ENCODE assay signal across 24 cellular contexts in the genomic region with DNA sequence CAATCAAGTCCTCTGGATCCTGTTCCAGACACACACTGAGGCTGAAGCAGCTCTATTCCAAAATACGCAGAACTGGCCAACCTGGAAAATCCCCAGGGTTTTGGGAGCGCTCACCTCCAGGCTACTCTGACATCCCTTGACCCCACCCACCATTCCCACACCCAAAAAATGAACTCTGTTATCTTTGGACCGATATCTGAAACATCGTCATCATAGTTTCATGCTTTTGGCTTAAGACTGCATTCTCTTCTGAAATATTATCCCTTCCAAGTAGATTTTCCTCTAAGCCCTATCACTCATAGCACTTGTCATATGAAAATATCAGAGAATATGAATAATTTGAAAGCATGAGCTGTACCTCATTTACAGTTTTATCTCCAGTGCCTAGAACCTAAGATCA. TPM values are rescaled to one million over a fixed set of nuclear protein-coding genes. Genes with fewer than 3 reads are reported as not detected.
DNase-seq lines count a peak whose midpoint lies in the region; ATAC-seq, FAIRE-seq and TF ChIP-seq lines count a peak whose summit lies in the region.
"Had no signal": no experiment of that assay in that cellular context is flagged by ENCODE, and none has a peak within 500 bp of the region (broad histone marks: within the 10 kb centered on the region; RNA-seq: fewer than 3 reads in every experiment).

No MANE protein-coding gene starts in this region.

- 21% methylated on average over 4 of the region's 4 CpGs for WGBS in HepG2 (ENCODE audit: low lambda C conversion rate)
- 67% methylated on average over 3 of the region's 4 CpGs for WGBS in right lobe of liver (ENCODE audit: insufficient coverage, low coverage, low lambda C conversion rate, missing lambda C conversion rate)

- H3K4me3 ChIP-seq in HepG2 (replicated peaks in 1 of 3; ENCODE audit: insufficient read depth in 1 of 3, low read depth in 2 of 3, low read length in 3 of 3) (no peak overlapping the region), right lobe of liver (no peak overlapping the region), fibroblast of the aortic adventitia (ENCODE audit: low read depth, low read length) (no peak overlapping the region)
- H3K4me3 ChIP-seq: A549; BLaER1 treated with 17β-estradiol and CSF1 and Interleukin-3, amounts not matched to agents 10 nM and 100 nM; GM12878; GM23338; HAP-1 had no signal

- H3K27ac ChIP-seq in HepG2 (ENCODE audit: extremely low read length, insufficient read depth, low read length) (no peak overlapping the region), right lobe of liver (no peak overlapping the region)
- H3K27ac ChIP-seq: A549; BLaER1 treated with 17β-estradiol and CSF1 and Interleukin-3, amounts not matched to agents 10 nM and 100 nM had no signal

- H3K4me1 ChIP-seq in HepG2 (ENCODE audit: insufficient read depth, low read length): no peaks in the 10 kb centered on the region
- H3K4me1 ChIP-seq in right lobe of liver: no peaks in the 10 kb centered on the region
- H3K4me1 ChIP-seq: A549; BE2C; BLaER1 treated with 17β-estradiol and CSF1 and Interleukin-3, amounts not matched to agents 10 nM and 100 nM; HAP-1 had no signal

- no peak for TF ChIP-seq CTCF in HepG2 (CRISPR knock-in tag; IDR thresholded peaks at IDR 0.05)
- no peak for TF ChIP-seq CTCF in right lobe of liver (IDR thresholded peaks at IDR 0.05)
- no peak for TF ChIP-seq CTCF in fibroblast of the aortic adventitia (IDR thresholded peaks at IDR 0.05; ENCODE audit: insufficient read depth, low read length)

- H4K20me1 ChIP-seq in HepG2 (ENCODE audit: insufficient read depth, low read length): no peaks in the 10 kb centered on the region
- H4K20me1 ChIP-seq: BLaER1 treated with 17β-estradiol and CSF1 and Interleukin-3, amounts not matched to agents 10 nM and 100 nM had no signal

- H3K4me2 ChIP-seq in HepG2 (ENCODE audit: low read depth, low read length): no peak overlapping the region
- H3K4me2 ChIP-seq: A549; BLaER1 treated with 17β-estradiol and CSF1 and Interleukin-3, amounts not matched to agents 10 nM and 100 nM; GM23338 had no signal

- POLR2A ChIA-PET in HepG2 (lab: Yijun Ruan, JAX): no interaction called here

- FAIRE-seq in HepG2 (lab: Jason Lieb, UNC): no peak
- FAIRE-seq: A549, D721Med, GM12878 had no signal

- intact Hi-C loops in HepG2 (cut with micrococcal nuclease; ENCODE audit: unreplicated experiment) (no loop called here), right lobe of liver (cut with DNase I) (no loop called here), sciatic nerve (cut with DNase I) (no loop called here)

- no peak overlapping the region for H2AFZ ChIP-seq in HepG2 (ENCODE audit: low read length)
- H2AFZ ChIP-seq: GM23338 had no signal

- CTCF ChIA-PET in HepG2 (lab: Yijun Ruan, JAX; ENCODE audit: low intra/inter-chr PET ratio, low total read pairs): no interaction called here

- TF ChIP-seq POLR2A in HepG2 (IDR thresholded peaks at IDR 0.05; ENCODE audit: insufficient read depth in 1 of 2, low read depth in 2 of 2, low read length in 2 of 2) (no peak), right lobe of liver (IDR thresholded peaks at IDR 0.05) (no peak)

- H3K9ac ChIP-seq in HepG2 (ENCODE audit: insufficient read depth, low read depth, low read length): no peak overlapping the region
- H3K9ac ChIP-seq: BLaER1 treated with 17β-estradiol and CSF1 and Interleukin-3, amounts not matched to agents 10 nM and 100 nM had no signal

- H3K79me2 ChIP-seq in HepG2 (ENCODE audit: insufficient read depth, low read length): no peaks in the 10 kb centered on the region

- TF ChIP-seq RAD21 in HepG2 (CRISPR knock-in tag; IDR thresholded peaks at IDR 0.05): no peak

- H3K9me3 ChIP-seq in HepG2 (ENCODE audit: low read length) (no peaks in the 10 kb centered on the region), right lobe of liver (no peaks in the 10 kb centered on the region)
- H3K9me3 ChIP-seq: A549; BE2C; BLaER1 treated with 17β-estradiol and CSF1 and Interleukin-3, amounts not matched to agents 10 nM and 100 nM; HAP-1 had no signal

- H3K36me3 ChIP-seq in HepG2 (replicated peaks in 1 of 2; ENCODE audit: control insufficient read depth in 1 of 2, insufficient read depth in 2 of 2, low read length in 2 of 2) (no peaks in the 10 kb centered on the region), right lobe of liver (no peaks in the 10 kb centered on the region)
- H3K36me3 ChIP-seq: BE2C; BLaER1 treated with 17β-estradiol and CSF1 and Interleukin-3, amounts not matched to agents 10 nM and 100 nM; HAP-1 had no signal

- H3K27me3 ChIP-seq in HepG2 (ENCODE audit: control insufficient read depth in 1 of 2, insufficient read depth in 2 of 2, low read length in 2 of 2): peaks cover 0 to 28% of the 10 kb centered on the region in 2 experiments; a peak in 4 of 5 replicates
- no peaks in the 10 kb centered on the region for H3K27me3 ChIP-seq in right lobe of liver
- H3K27me3 ChIP-seq: BE2C; BLaER1 treated with 17β-estradiol and CSF1 and Interleukin-3, amounts not matched to agents 10 nM and 100 nM had no signal

- BruUV-seq in HepG2 (replicated peaks; lab: Mats Ljungman, UMichigan): no TSS peak

- DNase-seq in HepG2 (ENCODE audit: low spot score): no peak
- DNase-seq in right lobe of liver: no peak
- peak; percentile 77 for DNase-seq in fibroblast of the aortic adventitia (ENCODE audit: low read depth)
- DNase-seq in sciatic nerve (ENCODE audit: low spot score): no peak
- DNase-seq in kidney tubule cell (ENCODE audit: low spot score): no peak
- DNase-seq: 8988T; ACHN; AML-193; BE2C; CD4-positive, alpha-beta T cell; CD8-positive, alpha-beta memory T cell; DMS 273 treated with DMSO at 0.1 percent for 48 hours; DMS79; EL; GDM1; HFFc6 had no signal

- in situ Hi-C loops in HepG2 (cut with HindIII; ENCODE audit: extremely low pct_ligation_motif_present, low pct_unique_long_range_greater_than_20kb): loop anchor here (25.0 kb wide), 1 partner anchor 89 kb away; no protein-coding TSS in a partner anchor

- TF ChIP-seq EP300 in HepG2 (IDR thresholded peaks at IDR 0.05; ENCODE audit: low read depth in 2 of 2, low read length in 2 of 2) (no peak), HepG2 (CRISPR knock-in tag; IDR thresholded peaks at IDR 0.05; ENCODE audit: borderline replicate concordance) (no peak)

- ATAC-seq in HepG2 (no peak), right lobe of liver (no peak), sciatic nerve (peak; percentile 86), HG03442 (IDR thresholded peaks at IDR 0.05; ENCODE audit: unreplicated experiment) (no peak)
- ATAC-seq: A549, GM12878 had no signal

TF ChIP-seq in HepG2, 621 proteins besides CTCF, POLR2A, EP300 and RAD21:
- TF ChIP-seq CREB1 (IDR thresholded peaks at IDR 0.05): peak; percentile 30; the same call in 1 of the 2 replicates
- TF ChIP-seq CREB1 (CRISPR knock-in tag; IDR thresholded peaks at IDR 0.05): no peak
- TF ChIP-seq IKZF1 (IDR thresholded peaks at IDR 0.05): no peak

RNA-seq across cellular contexts. Expression of a gene that starts 34.7 kb away (rescaled TPM):
- not detected in 2 replicates for total RNA-seq in HepG2 (2016; rRNA removed; fragmentation: Illumina TruSeq; extraction: Trizol)
- not detected in 2 replicates for total RNA-seq in HepG2 (2016; cell fraction: cytosol; rRNA removed; fragmentation: Illumina TruSeq; extraction: Trizol; ENCODE audit: low read depth)
- not detected in 2 replicates for total RNA-seq in HepG2 (2016; cell fraction: insoluble cytoplasmic fraction; rRNA removed; fragmentation: Illumina TruSeq; extraction: Trizol)
- not detected in 2 replicates for total RNA-seq in HepG2 (2016; cell fraction: membrane; rRNA removed; fragmentation: Illumina TruSeq; extraction: Trizol)
- total RNA-seq in HepG2 (2016; cell fraction: nucleus; rRNA removed; fragmentation: Illumina TruSeq; extraction: Trizol): not detected in 2 replicates
- polyA plus RNA-seq in HepG2 (2011; rRNA removed): not detected in 2 replicates
- 0.01 TPM in 1 of 2 replicates, not detected in the other for polyA plus RNA-seq in HepG2 (2011; cell fraction: cytosol; rRNA removed)
- not detected in 2 replicates for polyA plus RNA-seq in HepG2 (2011; cell fraction: nucleus; rRNA removed)
- not detected in 2 replicates for polyA plus RNA-seq in HepG2 (2012)
- polyA plus RNA-seq in HepG2 (2016; cell fraction: cytosol; fragmentation: Illumina TruSeq; extraction: Trizol; ENCODE audit: low read depth): not detected in 2 replicates
- polyA plus RNA-seq in HepG2 (2016; cell fraction: insoluble cytoplasmic fraction; fragmentation: Illumina TruSeq; extraction: Trizol; ENCODE audit: low read depth): not detected in 2 replicates
- not detected in 2 replicates for polyA plus RNA-seq in HepG2 (2016; cell fraction: membrane; fragmentation: Illumina TruSeq; extraction: Trizol; ENCODE audit: low read depth)
- not detected in 2 replicates for polyA plus RNA-seq in HepG2 (2016; cell fraction: nucleus; fragmentation: Illumina TruSeq; extraction: Trizol; ENCODE audit: insufficient read depth, low read depth)
- not detected in 2 replicates for polyA minus RNA-seq in HepG2 (2011; rRNA and poly(A)+ RNA removed; ENCODE audit: low replicate concordance)
- not detected in 2 replicates for polyA minus RNA-seq in HepG2 (2011; cell fraction: cytosol; rRNA and poly(A)+ RNA removed)
- polyA minus RNA-seq in HepG2 (2011; cell fraction: nucleus; rRNA and poly(A)+ RNA removed): not detected in 2 replicates
- under 1 TPM in 5 of 6 experiments, not detected in 1; 0.19 to 0.64 (median 0.51) TPM for total RNA-seq in right lobe of liver
- total RNA-seq in fibroblast of the aortic adventitia (ENCODE audit: low replicate concordance): 4.6 and 12.2 TPM in 2 replicates
- 36.1 TPM for total RNA-seq in sciatic nerve
- total RNA-seq: CD4-positive, alpha-beta T cell; CD8-positive, alpha-beta memory T cell; HFFc6 had no signal
- polyA plus RNA-seq: A549; CD14-positive monocyte; CD8-positive, alpha-beta memory T cell had no signal
